Comparison of ENCODE assay signal across 16 cellular contexts in the genomic region with DNA sequence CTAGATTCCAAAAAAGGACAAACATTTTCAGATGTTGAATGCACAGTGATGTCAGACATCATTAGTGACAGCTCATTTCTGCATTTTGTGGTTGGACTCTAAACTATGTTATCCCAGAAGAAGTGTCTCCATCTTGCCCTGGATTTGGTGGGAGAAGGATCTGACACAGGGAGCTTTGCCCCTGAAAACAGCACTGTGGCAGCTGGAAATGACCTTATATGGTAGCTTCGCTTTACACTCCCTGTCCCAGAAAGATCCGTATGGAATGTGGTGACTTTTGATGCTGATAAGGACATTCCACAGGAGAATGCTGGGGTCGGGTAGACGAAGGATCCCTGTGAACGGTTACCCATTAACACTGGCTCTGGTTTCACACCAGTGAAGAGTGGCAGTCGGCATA.
A peak's percentile ranks its signal among the peaks of the same experiment; 100 is the strongest.
DNase-seq lines count a peak whose midpoint lies in the region; ATAC-seq, FAIRE-seq and TF ChIP-seq lines count a peak whose summit lies in the region.
"Had no signal": no experiment of that assay in that cellular context is flagged by ENCODE, and none has a peak within 500 bp of the region (broad histone marks: within the 10 kb centered on the region; RNA-seq: fewer than 3 reads in every experiment).

No MANE protein-coding gene starts in this region.

- TF ChIP-seq RAD21 in H1 (IDR thresholded peaks at IDR 0.05 in 1 of 2, conservative IDR thresholded peaks at IDR 0.05 in 1 of 2; ENCODE audit: low read depth in 2 of 2, low read length in 2 of 2) (no peak), liver (IDR thresholded peaks at IDR 0.05) (no peak)

- no peak overlapping the region for H4K8ac ChIP-seq in H1 (ENCODE audit: extremely low read depth, insufficient read depth, low read length)

- no peak for ATAC-seq in gastroesophageal sphincter
- no peak for ATAC-seq in GM18502 (IDR thresholded peaks at IDR 0.05; ENCODE audit: poor library complexity, unreplicated experiment)
- ATAC-seq in GM19328 (IDR thresholded peaks at IDR 0.05; ENCODE audit: unreplicated experiment) = no peak
- ATAC-seq in right cardiac atrium = no peak

- H3K18ac ChIP-seq in H1 (ENCODE audit: extremely low read depth, low read length) = no peak overlapping the region

- H3K4me1 ChIP-seq in HUES6 (ENCODE audit: control insufficient read depth, insufficient read depth, low read length) (peaks cover 11% of the 10 kb centered on the region; the same call in 1 of the 2 replicates), H1 (replicated peaks in 1 of 4; ENCODE audit: control insufficient read depth in 3 of 4, insufficient read depth in 4 of 4, low read length in 3 of 4) (peaks cover 0 to 8% (median 0%) of the 10 kb centered on the region in 4 experiments; a peak in 1 of 7 replicates), liver (ENCODE audit: control insufficient read depth in 4 of 4, insufficient read depth in 4 of 4, low read length in 3 of 4) (no peaks in the 10 kb centered on the region), gastroesophageal sphincter (no peaks in the 10 kb centered on the region), right cardiac atrium (ENCODE audit: control insufficient read depth, insufficient read depth, low read length) (no peaks in the 10 kb centered on the region)
- H3K4me1 ChIP-seq: transverse colon had no signal

- intact Hi-C loops in right cardiac atrium (cut with DNase I) = no loop called here

- H2BK12ac ChIP-seq in H1 (ENCODE audit: low read depth, low read length) = no peak overlapping the region

- H3K36me3 ChIP-seq in HUES6 (ENCODE audit: control insufficient read depth, insufficient read depth, low read length) (no peaks in the 10 kb centered on the region), H1 (ENCODE audit: control insufficient read depth in 2 of 4, insufficient read depth in 4 of 4, low read length in 3 of 4) (no peaks in the 10 kb centered on the region), liver (ENCODE audit: control insufficient read depth in 4 of 4, insufficient read depth in 3 of 4, low read depth in 1 of 4, low read length in 3 of 4) (no peaks in the 10 kb centered on the region), gastroesophageal sphincter (no peaks in the 10 kb centered on the region)
- H3K36me3 ChIP-seq: ovary, transverse colon had no signal

- H3K27me3 ChIP-seq in HUES6 (ENCODE audit: control insufficient read depth, insufficient read depth, low read length) (no peaks in the 10 kb centered on the region), H1 (replicated peaks in 1 of 4; ENCODE audit: control insufficient read depth in 3 of 4, extremely low read depth in 1 of 4, insufficient read depth in 3 of 4, low read length in 3 of 4) (no peaks in the 10 kb centered on the region), liver (ENCODE audit: control insufficient read depth in 4 of 4, insufficient read depth in 4 of 4, low read length in 3 of 4) (no peaks in the 10 kb centered on the region), gastroesophageal sphincter (no peaks in the 10 kb centered on the region), right cardiac atrium (ENCODE audit: control insufficient read depth, insufficient read depth) (no peaks in the 10 kb centered on the region)
- H3K27me3 ChIP-seq: ovary, transverse colon had no signal

- no peaks in the 10 kb centered on the region for H3K79me1 ChIP-seq in H1 (ENCODE audit: low read depth, low read length)

- no peak overlapping the region for H2AK5ac ChIP-seq in H1 (ENCODE audit: low read depth, low read length)

- no peak overlapping the region for H3K23ac ChIP-seq in H1 (ENCODE audit: insufficient read length)

- no peak for FAIRE-seq in H1 (lab: Jason Lieb, UNC)
- FAIRE-seq: A204.1 had no signal

- H3K79me2 ChIP-seq in H1 (ENCODE audit: control insufficient read depth in 1 of 2, insufficient read depth in 2 of 2, low read length in 2 of 2) = no peaks in the 10 kb centered on the region

- no peak overlapping the region for H2BK5ac ChIP-seq in H1 (ENCODE audit: low read depth, low read length)

- no peak overlapping the region for H2BK120ac ChIP-seq in H1 (replicated peaks; ENCODE audit: low read depth, low read length)

- TF ChIP-seq EP300 in H1 (IDR thresholded peaks at IDR 0.05; ENCODE audit: borderline replicate concordance in 1 of 2, low read depth in 2 of 2, low read length in 2 of 2) = no peak; a peak in 1 of 3 replicates
- no peak for TF ChIP-seq EP300 in gastroesophageal sphincter (IDR thresholded peaks at IDR 0.05)

- no peak overlapping the region for H3K14ac ChIP-seq in H1 (ENCODE audit: insufficient read length)

- H2AFZ ChIP-seq in H1 (ENCODE audit: low read length) = no peak overlapping the region

- no peak overlapping the region for H4K5ac ChIP-seq in H1 (ENCODE audit: insufficient read length, low read depth, low read length)

- POLR2A ChIA-PET in H1 (lab: Charles Lee; ENCODE audit: partially characterized antibody) = interaction anchor here (0.6 kb wide), 2 partner anchors 284 to 1544 kb away, joined by 3 to 4 read pairs; no protein-coding TSS in a partner anchor

- H4K20me1 ChIP-seq in H1 (replicated peaks in 1 of 2; ENCODE audit: control insufficient read depth in 1 of 2, insufficient read depth in 2 of 2, low read length in 2 of 2) = no peaks in the 10 kb centered on the region

- H3K4me2 ChIP-seq in H1 (ENCODE audit: insufficient read depth in 1 of 2, low read depth in 2 of 2, low read length in 2 of 2) = no peak overlapping the region

- no peak overlapping the region for H3K4ac ChIP-seq in H1 (replicated peaks; ENCODE audit: insufficient read length, low read depth, low read length)

- H3K4me3 ChIP-seq in HUES6 (ENCODE audit: low read depth, low read length) (no peak overlapping the region), H1 (ENCODE audit: extremely low read depth in 1 of 4, insufficient read depth in 2 of 4, low read depth in 3 of 4, low read length in 4 of 4) (no peak overlapping the region), liver (ENCODE audit: low read depth in 1 of 3, low read length in 3 of 3) (no peak overlapping the region), gastroesophageal sphincter (no peak overlapping the region), right cardiac atrium (ENCODE audit: low read length) (no peak overlapping the region)
- H3K4me3 ChIP-seq: ovary, transverse colon had no signal

- TF ChIP-seq POLR2A in H1 (IDR thresholded peaks at IDR 0.05; ENCODE audit: control extremely low read depth in 1 of 2, low read depth in 2 of 2, low read length in 2 of 2) (no peak; a peak in 1 of 3 replicates), gastroesophageal sphincter (IDR thresholded peaks at IDR 0.05) (no peak)

- no peaks in the 10 kb centered on the region for H3K9me3 ChIP-seq in HUES6 (ENCODE audit: control insufficient read depth, insufficient read depth, low read depth, low read length)
- no peaks in the 10 kb centered on the region for H3K9me3 ChIP-seq in H1 (ENCODE audit: insufficient read depth in 2 of 2, low read depth in 1 of 2, low read length in 1 of 2)
- H3K9me3 ChIP-seq in liver (ENCODE audit: control insufficient read depth in 4 of 4, low read length in 3 of 4) = no peaks in the 10 kb centered on the region
- peaks cover 0 to under 1% (median 0%) of the 10 kb centered on the region in 3 donors for H3K9me3 ChIP-seq in gastroesophageal sphincter
- no peaks in the 10 kb centered on the region for H3K9me3 ChIP-seq in right cardiac atrium (ENCODE audit: control insufficient read depth, low read length)
- H3K9me3 ChIP-seq: ovary, transverse colon had no signal

- 75% methylated on average over 6 of the region's 6 CpGs; no CpG with 5 or more reads in 1 of the 2 experiments for WGBS in H1 (ENCODE audit: extremely low coverage in 1 of 2, insufficient coverage in 1 of 2, insufficient read length in 1 of 2, insufficient replicate concordance in 2 of 2, low coverage in 1 of 2, low lambda C conversion rate in 2 of 2, missing lambda C conversion rate in 1 of 2), 2 experiments
- WGBS in liver = 73% methylated on average over 6 of the region's 6 CpGs
- WGBS in gastroesophageal sphincter (ENCODE audit: low coverage in 1 of 2), 2 donors = 53 to 78% methylated on average over 4 of the region's 6 CpGs
- WGBS in right cardiac atrium = 46% methylated on average over 6 of the region's 6 CpGs

- H3K23me2 ChIP-seq in H1 (ENCODE audit: low read depth, low read length) = no peaks in the 10 kb centered on the region

- DNase-seq in A172 (ENCODE audit: low spot score) = peak; percentile 83
- DNase-seq in H1 (ENCODE audit: low read depth in 1 of 2, low spot score in 2 of 2) = peak in 1 of 2 experiments; percentile 15
- no peak for DNase-seq in right cardiac atrium
- DNase-seq: activated CD4-positive, CD25-positive, alpha-beta regulatory T cell treated with anti-CD3 and anti-CD28 coated beads, Interleukin-2, amount 50 U/mL, for 72 hours; activated T-cell treated with anti-CD3 and anti-CD28 coated beads, Interleukin-2, amount 50 U/mL, for 1 hour; COR-L47; effector CD4-positive, alpha-beta T cell; mammary epithelial cell; ovary; transverse colon had no signal

- CTCF ChIA-PET in H1 (lab: Charles Lee; ENCODE audit: partially characterized antibody) = interaction anchor here (1.0 kb wide), 1 partner anchor 11 kb away, joined by 4 read pairs; no protein-coding TSS in a partner anchor

- H2BK20ac ChIP-seq in H1 (ENCODE audit: low read length) = no peak overlapping the region

- H3K9ac ChIP-seq in HUES6 (ENCODE audit: low read length) (peak overlapping the region; percentile 64), H1 (replicated peaks in 1 of 4; ENCODE audit: extremely low read depth in 1 of 4, low read depth in 3 of 4, low read length in 3 of 4) (no peak overlapping the region; a peak in 1 of 7 replicates), liver (ENCODE audit: low read depth in 1 of 2, low read length in 2 of 2) (no peak overlapping the region)

- no peak for TF ChIP-seq CTCF in H1 (IDR thresholded peaks at IDR 0.05; ENCODE audit: control extremely low read depth in 1 of 3, insufficient read depth in 1 of 3, low read depth in 1 of 3, low read length in 3 of 3)
- TF ChIP-seq CTCF in liver (IDR thresholded peaks at IDR 0.05; ENCODE audit: low read depth, low read length, missing input control) = no peak
- no peak for TF ChIP-seq CTCF in gastroesophageal sphincter (IDR thresholded peaks at IDR 0.05)

- H4K91ac ChIP-seq in H1 (replicated peaks; ENCODE audit: insufficient read length, low read length) = no peak overlapping the region

- H3K56ac ChIP-seq in H1 (replicated peaks; ENCODE audit: insufficient read length, low read depth, low read length) = no peak overlapping the region

- H3K27ac ChIP-seq in HUES6 (ENCODE audit: low read depth, low read length) (peak overlapping the region; percentile 85; the same call in 1 of the 2 replicates), H1 (ENCODE audit: low read depth, low read length) (0 out of 2 replicates have a peak overlapping the region, but pooled peaks have one; percentile 19), liver (ENCODE audit: low read depth in 1 of 2, low read length in 2 of 2) (no peak overlapping the region), gastroesophageal sphincter (no peak overlapping the region), right cardiac atrium (ENCODE audit: low read length) (no peak overlapping the region)
- H3K27ac ChIP-seq: ovary, transverse colon had no signal

- no peak overlapping the region for H2BK15ac ChIP-seq in H1 (ENCODE audit: low read length)

TF ChIP-seq in H1, 55 proteins besides CTCF, POLR2A, EP300 and RAD21 (continues in another document):
- TF ChIP-seq BCL11A (IDR thresholded peaks at IDR 0.05; ENCODE audit: low read depth in 2 of 2, low read length in 2 of 2) = no peak

TF ChIP-seq in liver, 16 proteins besides CTCF, POLR2A, EP300 and RAD21 (continues in another document):
- TF ChIP-seq HNF4A (conservative IDR thresholded peaks at IDR 0.05) = no peak
- no peak for TF ChIP-seq HNF4G (IDR thresholded peaks at IDR 0.05)

Comparison
In these comparisons a context has a peak if more than half of its experiments do, and no peak if none do; other contexts are left out.
1. H3K27ac ChIP-seq: peak in HUES6 (single experiment) and H1 (single experiment); none in liver (0 of 2), gastroesophageal sphincter (0 of 4) and right cardiac atrium (single experiment).